2 cellular contexts compared by ENCODE assay signal in genomic region chr17:36975922-36976515, GRCh38.
TF ChIP-seq lines count a peak whose summit lies in the region.

No MANE protein-coding gene starts in this region.

TF ChIP-seq in HepG2, 621 proteins besides CTCF, POLR2A, EP300 and RAD21:
- TF ChIP-seq KAT8 (CRISPR knock-in tag; IDR thresholded peaks at IDR 0.05): no peak
- TF ChIP-seq ATF7 (IDR thresholded peaks at IDR 0.05): peak; percentile 58
- no peak for TF ChIP-seq ATF7 (CRISPR knock-in tag; IDR thresholded peaks at IDR 0.05)
- TF ChIP-seq ZSCAN31 (CRISPR knock-in tag; IDR thresholded peaks at IDR 0.05; ENCODE audit: low read depth): no peak
- no peak for TF ChIP-seq PHB2 (IDR thresholded peaks at IDR 0.05; ENCODE audit: partially characterized antibody)
- no peak for TF ChIP-seq IKZF4 (CRISPR knock-in tag; IDR thresholded peaks at IDR 0.05; ENCODE audit: borderline replicate concordance, low read depth, not compliant biosample characterization)
- TF ChIP-seq GATAD1 (CRISPR knock-in tag; IDR thresholded peaks at IDR 0.05): no peak
- no peak for TF ChIP-seq SALL1 (CRISPR knock-in tag; IDR thresholded peaks at IDR 0.05)
- no peak for TF ChIP-seq FOXP4 (CRISPR knock-in tag; IDR thresholded peaks at IDR 0.05)
- peak; percentile 46; the same call in 1 of the 2 replicates for TF ChIP-seq CEBPB (IDR thresholded peaks at IDR 0.05; ENCODE audit: borderline replicate concordance, low read depth, low read length)
- TF ChIP-seq ZFY (CRISPR knock-in tag; IDR thresholded peaks at IDR 0.05): no peak
- no peak for TF ChIP-seq CBX1 (IDR thresholded peaks at IDR 0.05; ENCODE audit: low read depth)
- TF ChIP-seq ZBTB44 (CRISPR knock-in tag; IDR thresholded peaks at IDR 0.05): no peak
- no peak for TF ChIP-seq SP140L (CRISPR knock-in tag; IDR thresholded peaks at IDR 0.05; ENCODE audit: borderline replicate concordance)
- TF ChIP-seq MIER2 (CRISPR knock-in tag; IDR thresholded peaks at IDR 0.05): no peak
- TF ChIP-seq ZNF574 (CRISPR knock-in tag; IDR thresholded peaks at IDR 0.05): no peak
- TF ChIP-seq PHF21A (CRISPR knock-in tag; IDR thresholded peaks at IDR 0.05): no peak
- TF ChIP-seq PBX3 (CRISPR knock-in tag; IDR thresholded peaks at IDR 0.05; ENCODE audit: borderline replicate concordance): no peak

TF ChIP-seq in WTC11, 78 proteins besides CTCF, POLR2A, EP300 and RAD21:
- TF ChIP-seq FOXP1 (CRISPR knock-in tag; IDR thresholded peaks at IDR 0.05; ENCODE audit: borderline replicate concordance): no peak
- TF ChIP-seq ZNF219 (CRISPR knock-in tag; IDR thresholded peaks at IDR 0.05; ENCODE audit: borderline replicate concordance): no peak
- no peak for TF ChIP-seq NR1H2 (CRISPR knock-in tag; IDR thresholded peaks at IDR 0.05)
- TF ChIP-seq ZBTB43 (CRISPR knock-in tag; IDR thresholded peaks at IDR 0.05): no peak
- no peak for TF ChIP-seq NR3C1 (CRISPR knock-in tag; conservative IDR thresholded peaks at IDR 0.05; ENCODE audit: low read depth)
